In the genomic region with DNA sequence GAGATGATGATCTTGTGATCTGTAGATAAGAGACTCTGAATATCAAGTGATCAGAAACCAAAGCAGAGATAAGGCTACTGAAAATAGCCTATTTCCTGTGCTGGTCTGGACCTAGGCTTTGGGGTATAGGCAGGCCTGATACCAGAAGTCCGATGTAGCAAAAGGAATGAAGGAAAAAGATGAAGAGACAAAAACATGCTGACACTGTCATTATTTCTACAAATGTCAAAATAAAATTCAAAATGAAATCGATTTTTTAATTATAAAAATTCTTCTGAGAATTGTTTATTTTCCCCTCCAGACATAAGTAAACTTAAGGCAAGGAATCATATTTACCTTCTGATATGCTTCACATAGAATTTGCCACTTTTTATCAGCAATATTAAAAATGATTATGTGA, we compare ENCODE assay signal across 9 cellular contexts.
"Had no signal": no experiment of that assay in that cellular context is flagged by ENCODE, and none has a peak within 500 bp of the region (broad histone marks: within the 10 kb centered on the region; RNA-seq: fewer than 3 reads in every experiment).

No MANE protein-coding gene starts in this region.

- H3K27ac ChIP-seq: GM23248 had no signal

- H3K9ac ChIP-seq: GM23248 had no signal

- H3K36me3 ChIP-seq: HAP-1 had no signal

- H3K27ac Mint-ChIP-seq: HFFc6, IgD-negative memory B cell had no signal

- H3K9me3 ChIP-seq: HAP-1 had no signal

- H3K4me3 ChIP-seq: GM23248, HAP-1 had no signal

- H3K4me3 Mint-ChIP-seq: HFFc6, IgD-negative memory B cell had no signal

- H3K36me3 Mint-ChIP-seq: IgD-negative memory B cell had no signal

- H3K4me1 ChIP-seq: HAP-1 had no signal

- H2AFZ ChIP-seq: GM23248 had no signal

- FAIRE-seq: HTR-8/SVneo had no signal

- ATAC-seq: HCT116 had no signal

- DNase-seq: GM23248, GOT3, H7, HFFc6, KG1 had no signal

- H3K27me3 Mint-ChIP-seq: IgD-negative memory B cell had no signal
